Comparison of ENCODE assay signal across 18 cellular contexts in genomic region chr4:26284536-26284935, GRCh38. TPM values are rescaled to one million over a fixed set of nuclear protein-coding genes. Genes with fewer than 3 reads are reported as not detected.
DNase-seq lines count a peak whose midpoint lies in the region; ATAC-seq, FAIRE-seq and TF ChIP-seq lines count a peak whose summit lies in the region.
"Had no signal": no experiment of that assay in that cellular context is flagged by ENCODE, and none has a peak within 500 bp of the region (broad histone marks: within the 10 kb centered on the region; RNA-seq: fewer than 3 reads in every experiment).

No MANE protein-coding gene starts in this region.

- H2BK5ac ChIP-seq in IMR-90 (ENCODE audit: low read depth, low read length, poor library complexity, severe bottlenecking) = no peak overlapping the region

- H3K4me3 ChIP-seq in IMR-90 (ENCODE audit: insufficient read depth, low read depth, low read length) = no peak overlapping the region
- H3K4me3 ChIP-seq: BLaER1 treated with 17β-estradiol and CSF1 and Interleukin-3, amounts not matched to agents 10 nM and 100 nM; HAP-1 had no signal

- no TSS peak for BruUV-seq in IMR-90 (replicated peaks; lab: Mats Ljungman, UMichigan)

- peak overlapping the region; percentile 39; the same call in 1 of the 2 replicates for H3K18ac ChIP-seq in IMR-90 (ENCODE audit: low read depth, low read length)

- peak overlapping the region; percentile 74; the same call in 1 of the 3 replicates for H2BK15ac ChIP-seq in IMR-90 (ENCODE audit: low read depth, low read length)

- TF ChIP-seq POLR2A in IMR-90 (IDR thresholded peaks at IDR 0.05; ENCODE audit: low read depth, low read length) = no peak

- peak overlapping the region; percentile 87 for H2AK5ac ChIP-seq in IMR-90 (ENCODE audit: low read depth, low read length)

- dilution Hi-C loops in IMR-90 (cut with HindIII; ENCODE audit: low sequenced_read_pairs, unreplicated experiment) = no loop called here

- no peak for TF ChIP-seq RAD21 in IMR-90 (IDR thresholded peaks at IDR 0.05; ENCODE audit: low read length)

- WGBS in IMR-90 (ENCODE audit: extremely low coverage in 2 of 2, insufficient read length in 1 of 2), 2 experiments = no CpG with 5 or more reads among the region's 8 CpGs

- peak overlapping the region; percentile 33 for H4K91ac ChIP-seq in IMR-90 (ENCODE audit: insufficient read depth, low read depth, low read length)

- no peak overlapping the region; a peak in 1 of 4 replicates for H4K8ac ChIP-seq in IMR-90 (ENCODE audit: low read depth in 2 of 2, low read length in 2 of 2)

- no peak overlapping the region for H3K4me2 ChIP-seq in IMR-90 (ENCODE audit: low read depth, low read length)

- H4K20me1 ChIP-seq in IMR-90 (ENCODE audit: insufficient read depth, low read length) = no peaks in the 10 kb centered on the region

- H3K27me3 ChIP-seq in IMR-90 (ENCODE audit: control insufficient read depth, insufficient read depth, low read length) = no peaks in the 10 kb centered on the region
- H3K27me3 ChIP-seq: BLaER1 treated with 17β-estradiol and CSF1 and Interleukin-3, amounts not matched to agents 10 nM and 100 nM had no signal

- peak overlapping the region; percentile 71; the same call in 1 of the 2 replicates for H4K5ac ChIP-seq in IMR-90 (ENCODE audit: low read depth, low read length)

- peak overlapping the region; percentile 70 for H2BK20ac ChIP-seq in IMR-90 (ENCODE audit: low read depth, low read length)

- intact Hi-C loops in IMR-90 (cut with micrococcal nuclease) = loop anchor here (5.0 kb wide), 1 partner anchor 42 kb away; no protein-coding TSS in a partner anchor
- intact Hi-C loops in Right ventricle myocardium superior (cut with DNase I) = no loop called here

- H3K9me3 ChIP-seq in IMR-90 (ENCODE audit: control insufficient read depth, insufficient read depth, low read length) = no peaks in the 10 kb centered on the region
- H3K9me3 ChIP-seq: BLaER1 treated with 17β-estradiol and CSF1 and Interleukin-3, amounts not matched to agents 10 nM and 100 nM; HAP-1 had no signal

- DNase-seq in A172 (ENCODE audit: low spot score) (peak; percentile 25), ELF-1 (ENCODE audit: low read depth, low spot score) (peak; percentile 41), IMR-90 (no peak), astrocyte of the hippocampus (ENCODE audit: low read depth, low spot score) (peak; percentile 37), Right ventricle myocardium superior (no peak), midbrain (lab: John Stamatoyannopoulos, UW) (no peak), urothelium cell line (ENCODE audit: low spot score) (no peak)
- DNase-seq: 8988T; CD8-positive, alpha-beta T cell; DMS 273 treated with DMSO at 0.1 percent for 48 hours; DMS53; DND-41; GF-D8; KBM-7 had no signal

- H3K36me3 ChIP-seq in IMR-90 (ENCODE audit: control insufficient read depth, insufficient read depth, low read length) = no peaks in the 10 kb centered on the region
- H3K36me3 ChIP-seq: HAP-1 had no signal

- H2AFZ ChIP-seq in IMR-90 (replicated peaks; ENCODE audit: low read length, poor library complexity) = no peak overlapping the region

- H3K23ac ChIP-seq in IMR-90 (ENCODE audit: low read depth, low read length) = no peak overlapping the region

- H3K79me1 ChIP-seq in IMR-90 (ENCODE audit: low read depth in 1 of 2, low read length in 2 of 2) = no peaks in the 10 kb centered on the region

- POLR2A ChIA-PET in IMR-90 (lab: Charles Lee; ENCODE audit: unreplicated experiment) = no interaction called here

- TF ChIP-seq CTCF in IMR-90 (conservative IDR thresholded peaks at IDR 0.05; ENCODE audit: low read depth, low read length) = no peak

- peak overlapping the region; percentile 53 for H3K4ac ChIP-seq in IMR-90 (ENCODE audit: low read depth, low read length)

- no peak overlapping the region for H3K9ac ChIP-seq in IMR-90 (ENCODE audit: low read depth, low read length)

- H2BK120ac ChIP-seq in IMR-90 (ENCODE audit: low read depth, low read length) = peak overlapping the region; percentile 68

- peaks cover 14% of the 10 kb centered on the region for H3K4me1 ChIP-seq in IMR-90 (ENCODE audit: control insufficient read depth, insufficient read depth, low read length)

- no peak overlapping the region for H3K27ac ChIP-seq in IMR-90 (ENCODE audit: insufficient read depth, low read length)
- H3K27ac ChIP-seq: BLaER1 treated with 17β-estradiol and CSF1 and Interleukin-3, amounts not matched to agents 10 nM and 100 nM had no signal

- ATAC-seq in IMR-90 (ENCODE audit: low read depth) (no peak), Right ventricle myocardium superior (ENCODE audit: poor library complexity) (no peak), HG02840 (IDR thresholded peaks at IDR 0.05; ENCODE audit: low FRiP score, unreplicated experiment) (no peak)
- ATAC-seq: CD8-positive, alpha-beta T cell had no signal

- no peak overlapping the region for H3K56ac ChIP-seq in IMR-90 (ENCODE audit: extremely low read depth, insufficient read depth, low read length)

- CTCF ChIA-PET in IMR-90 (lab: Yijun Ruan, JAX) = interaction anchor here (0.6 to 0.8 kb wide), 4 partner anchors 9 to 111 kb away, joined by 3 to 6 read pairs (median 3); partner anchors contain the start of gene RBPJ

- H3K9me1 ChIP-seq in IMR-90 (ENCODE audit: insufficient read depth, low read length) = peaks cover 8% of the 10 kb centered on the region; the same call in 1 of the 2 replicates

- FAIRE-seq in urothelium cell line (lab: Jason Lieb, UNC) = no peak
- FAIRE-seq: HTR-8/SVneo had no signal

- H3K14ac ChIP-seq in IMR-90 (replicated peaks; ENCODE audit: low read depth, low read length) = 0 out of 2 replicates have a peak overlapping the region, but pooled peaks have one; percentile 61

- no peak overlapping the region for H2AK9ac ChIP-seq in IMR-90 (replicated peaks; ENCODE audit: low read depth, low read length, poor library complexity)

- in situ Hi-C loops in IMR-90 (cut with MboI; ENCODE audit: low sequenced_read_pairs) = no loop called here

TF ChIP-seq in IMR-90, 13 proteins besides CTCF, POLR2A, EP300 and RAD21:
- no peak for TF ChIP-seq MAZ (IDR thresholded peaks at IDR 0.05; ENCODE audit: borderline replicate concordance, low read depth, low read length)
- TF ChIP-seq FOS (IDR thresholded peaks at IDR 0.05; ENCODE audit: low read depth, low read length) = no peak
- TF ChIP-seq CHD1 (IDR thresholded peaks at IDR 0.05; ENCODE audit: low read depth, low read length) = no peak
- TF ChIP-seq NFE2L2 (IDR thresholded peaks at IDR 0.05; ENCODE audit: low read depth, low read length) = no peak
TF ChIP-seq in IMR-90: peak in this region for 0.

RNA-seq across cellular contexts. Expression of gene RBPJ, which starts 36.3 kb away (rescaled TPM):
- 31.1 and 41.3 TPM in 2 replicates for total RNA-seq in A172 (2014; rRNA removed; shearing (Covaris generic))
- total RNA-seq in IMR-90 (2012; rRNA removed) (148 and 172 TPM in 2 replicates), Right ventricle myocardium superior (44.2 TPM)
- 49.3 and 50.3 TPM in 2 replicates for polyA plus RNA-seq in IMR-90 (2012; rRNA removed)
- 12.3 and 12.6 TPM in 2 replicates for polyA plus RNA-seq in IMR-90 (2012; cell fraction: cytosol; rRNA removed)
- 34.5 and 215 TPM in 2 replicates for polyA plus RNA-seq in IMR-90 (2012; cell fraction: nucleus; rRNA removed; ENCODE audit: low replicate concordance)

Comparison
In these comparisons a context has a peak if more than half of its experiments do, and no peak if none do; other contexts are left out.
1. DNase-seq: peak in A172 (single experiment), ELF-1 (single experiment) and astrocyte of the hippocampus (single experiment); none in IMR-90 (single experiment), Right ventricle myocardium superior (single experiment), midbrain (single experiment) and urothelium cell line (single experiment).